ENCODE assay signal across 1 cellular context in the genomic region with DNA sequence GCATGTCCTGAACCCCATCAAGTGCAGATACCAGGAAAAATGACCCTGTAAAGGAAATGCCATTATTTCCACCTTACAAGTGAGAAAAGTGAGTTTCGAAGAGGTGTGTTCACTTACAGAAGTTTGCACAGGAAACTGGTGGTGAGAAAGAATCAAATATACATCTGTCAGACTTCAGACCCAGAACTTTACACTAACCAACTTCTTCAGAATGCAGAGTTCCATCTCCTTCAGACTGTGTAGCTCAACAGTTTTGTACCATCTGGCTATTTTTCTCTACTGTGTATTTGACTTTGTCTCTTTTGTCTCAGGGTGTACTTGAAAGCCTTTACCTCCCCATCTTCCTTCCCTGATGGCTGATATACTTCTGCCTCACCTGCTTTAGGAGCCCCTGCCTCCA.
TF ChIP-seq lines count a peak whose summit lies in the region.

No MANE protein-coding gene starts in this region.

TF ChIP-seq in liver, 16 proteins besides CTCF, POLR2A, EP300 and RAD21 (continued from another document):
- TF ChIP-seq SP1 (IDR thresholded peaks at IDR 0.05) (no peak), RXRA (IDR thresholded peaks at IDR 0.05) (no peak), JUND (IDR thresholded peaks at IDR 0.05) (no peak)
- TF ChIP-seq, protein P1, sequence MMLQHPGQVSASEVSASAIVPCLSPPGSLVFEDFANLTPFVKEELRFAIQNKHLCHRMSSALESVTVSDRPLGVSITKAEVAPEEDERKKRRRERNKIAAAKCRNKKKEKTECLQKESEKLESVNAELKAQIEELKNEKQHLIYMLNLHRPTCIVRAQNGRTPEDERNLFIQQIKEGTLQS (IDR thresholded peaks at IDR 0.05), result no peak
- TF ChIP-seq, protein P2, sequence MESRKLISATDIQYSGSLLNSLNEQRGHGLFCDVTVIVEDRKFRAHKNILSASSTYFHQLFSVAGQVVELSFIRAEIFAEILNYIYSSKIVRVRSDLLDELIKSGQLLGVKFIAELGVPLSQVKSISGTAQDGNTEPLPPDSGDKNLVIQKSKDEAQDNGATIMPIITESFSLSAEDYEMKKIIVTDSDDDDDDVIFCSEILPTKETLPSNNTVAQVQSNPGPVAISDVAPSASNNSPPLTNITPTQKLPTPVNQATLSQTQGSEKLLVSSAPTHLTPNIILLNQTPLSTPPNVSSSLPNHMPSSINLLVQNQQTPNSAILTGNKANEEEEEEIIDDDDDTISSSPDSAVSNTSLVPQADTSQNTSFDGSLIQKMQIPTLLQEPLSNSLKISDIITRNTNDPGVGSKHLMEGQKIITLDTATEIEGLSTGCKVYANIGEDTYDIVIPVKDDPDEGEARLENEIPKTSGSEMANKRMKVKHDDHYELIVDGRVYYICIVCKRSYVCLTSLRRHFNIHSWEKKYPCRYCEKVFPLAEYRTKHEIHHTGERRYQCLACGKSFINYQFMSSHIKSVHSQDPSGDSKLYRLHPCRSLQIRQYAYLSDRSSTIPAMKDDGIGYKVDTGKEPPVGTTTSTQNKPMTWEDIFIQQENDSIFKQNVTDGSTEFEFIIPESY (IDR thresholded peaks at IDR 0.05), result no peak
TF ChIP-seq in liver: peak in this region for 0.
